In the genomic region with DNA sequence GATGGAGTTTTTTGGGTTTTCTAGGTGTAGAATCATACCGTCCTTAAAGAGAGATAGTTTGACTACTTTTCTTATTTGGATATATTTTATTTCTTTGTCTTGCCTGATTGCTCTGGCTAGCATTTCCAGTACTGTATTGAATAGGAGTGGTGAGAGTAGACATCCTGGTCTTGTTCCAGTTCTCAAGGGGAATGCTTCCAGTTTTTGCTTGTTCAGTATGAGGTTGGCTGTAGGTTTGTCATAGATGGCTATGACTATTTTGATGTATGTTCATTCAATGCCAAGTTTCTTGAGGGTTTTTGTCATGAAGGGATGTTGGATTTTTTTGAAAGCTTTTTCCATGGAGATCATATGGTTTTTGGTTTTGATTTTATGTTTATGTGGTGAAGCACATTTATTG, we compare ENCODE assay signal across 29 cellular contexts.
"Had no signal": no experiment of that assay in that cellular context is flagged by ENCODE, and none has a peak within 500 bp of the region (broad histone marks: within the 10 kb centered on the region; RNA-seq: fewer than 3 reads in every experiment).

No MANE protein-coding gene starts in this region.

- H3K9ac ChIP-seq: neural progenitor cell had no signal

- H3K9me3 ChIP-seq: neutrophil, ovary, right lobe of liver, testis, thyroid gland, transverse colon, upper lobe of right lung had no signal

- H3K27me3 ChIP-seq: left lung, neural progenitor cell, neutrophil, ovary, right atrium auricular region, right lobe of liver, stomach, testis, thyroid gland, transverse colon, upper lobe of right lung, uterus had no signal

- H3K27ac ChIP-seq: left lung, neural progenitor cell, neutrophil, ovary, right atrium auricular region, right lobe of liver, stomach, testis, thyroid gland, transverse colon, upper lobe of right lung, uterus had no signal

- H3K4me2 ChIP-seq: neural progenitor cell had no signal

- ATAC-seq: left colon; left lung; natural killer cell; right lobe of liver; stimulated activated naive B cell treated with anti-CD40 and anti-IgM and Interleukin-4, amounts not matched to agents 10 μg/mL and 1 μg/mL and 100 μg/mL, for 72 hours; stimulated activated naive CD8-positive, alpha-beta T cell treated with anti-CD3 and anti-CD28 coated beads, Interleukin-15, Interleukin-2, amounts not matched to agents 100 U/mL and 50 U/mL, for 24 hours; upper lobe of right lung had no signal

- DNase-seq: hypothalamus; immature natural killer cell; kidney; left colon; left lung; mesendoderm; naive B cell; natural killer cell; nephron progenitor cell; occipital lobe; ovary; right lobe of liver; stimulated activated CD4-positive, alpha-beta T cell treated with anti-CD3 and anti-CD28 coated beads, Interleukin-12 subunit alpha, Interleukin-12 subunit beta, amount 100 ng/mL, for 4 hours; stimulated activated CD4-positive, alpha-beta T cell treated with anti-CD3 and anti-CD28 coated beads, Interleukin-15, amount 100 ng/mL, for 24 hours; stimulated activated CD4-positive, alpha-beta T cell treated with anti-CD3 and anti-CD28 coated beads, Interleukin-2, amount 100 ng/mL, for 24 hours; stimulated activated CD4-positive, alpha-beta T cell treated with anti-CD3 and anti-CD28 coated beads, Interleukin-4, amount 100 ng/mL, for 1 hour; stimulated activated naive B cell treated with anti-CD40 and anti-IgM and Interleukin-4, amounts not matched to agents 10 μg/mL and 1 μg/mL and 100 μg/mL, for 72 hours; stimulated activated naive CD8-positive, alpha-beta T cell treated with anti-CD3 and anti-CD28 coated beads, Interleukin-15, Interleukin-2, amounts not matched to agents 100 U/mL and 50 U/mL, for 24 hours; stomach; testis; thyroid gland; transverse colon; upper lobe of right lung; uterus had no signal

- H3K4me3 ChIP-seq: left lung, lung, neural progenitor cell, ovary, right atrium auricular region, right lobe of liver, skin epidermis, stomach, testis, thyroid gland, transverse colon, upper lobe of right lung, uterus had no signal

- H2AFZ ChIP-seq: neural progenitor cell had no signal

- H3K4me1 ChIP-seq: left lung, neural progenitor cell, right atrium auricular region, right lobe of liver, stomach, testis, thyroid gland, upper lobe of right lung, uterus had no signal

- H3K36me3 ChIP-seq: left lung, neutrophil, ovary, right atrium auricular region, right lobe of liver, stomach, thyroid gland, transverse colon, upper lobe of right lung, uterus had no signal
